ENCODE assay signal across 8 cellular contexts in genomic region chr9:119368681-119369581, GRCh38. TPM values are rescaled to one million over a fixed set of nuclear protein-coding genes. Genes with fewer than 3 reads are reported as not detected.
DNase-seq lines count a peak whose midpoint lies in the region; ATAC-seq and TF ChIP-seq lines count a peak whose summit lies in the region.

BRINP1 (minus strand) TSS chr9:119369435; CDS start chr9:119313355, 56,080 bp downstream.

- no peaks in the 10 kb centered on the region for H3K36me3 ChIP-seq in ES-I3 (ENCODE audit: insufficient read depth, low read length)
- no peaks in the 10 kb centered on the region for H3K36me3 ChIP-seq in NT2/D1 (ENCODE audit: insufficient read depth, insufficient read length, low read length)

- H3K4me1 ChIP-seq in ES-I3 (ENCODE audit: insufficient read depth, low read length) (peaks cover 10% of the 10 kb centered on the region), NT2/D1 (ENCODE audit: insufficient read depth, insufficient read length) (peaks cover 2% of the 10 kb centered on the region)

- no peak within 1 kb of the TSS for H3K27ac Mint-ChIP-seq in natural killer cell

- no peaks in the 10 kb centered on the region for H3K4me1 Mint-ChIP-seq in natural killer cell

- H3K36me3 Mint-ChIP-seq in natural killer cell, result no peaks in the 10 kb centered on the region

- intact Hi-C loops in natural killer cell (cut with micrococcal nuclease), result no loop called here

- H3K9me3 ChIP-seq in ES-I3 (ENCODE audit: control insufficient read depth, insufficient read depth, low read length), result no peaks in the 10 kb centered on the region
- H3K9me3 ChIP-seq in NT2/D1 (ENCODE audit: insufficient read depth, low read length), result no peaks in the 10 kb centered on the region

- no peak within 1 kb of the TSS for H3K4me3 Mint-ChIP-seq in natural killer cell

- peaks cover 23 to 28% of the 10 kb centered on the region in 2 donors for H3K27me3 Mint-ChIP-seq in natural killer cell (ENCODE audit: low read depth in 2 of 2)

- peak within 1 kb of the TSS; percentile 95 for H3K4me3 ChIP-seq in NT2/D1 (ENCODE audit: insufficient read length, low read depth)
- peak within 1 kb of the TSS; percentile 33 for H3K4me3 ChIP-seq in fibroblast of villous mesenchyme (ENCODE audit: low read depth, low read length)

- H3K27me3 ChIP-seq in NT2/D1 (ENCODE audit: insufficient read depth, insufficient read length), result peaks cover 12% of the 10 kb centered on the region

- peak; percentile 58 for DNase-seq in NT2/D1 (ENCODE audit: low read depth, low spot score)
- DNase-seq in fibroblast of villous mesenchyme (ENCODE audit: low read depth), result peak; percentile 6
- DNase-seq in nucleus accumbens (lab: John Stamatoyannopoulos, UW), result peak in 49 of 56 donors; percentile 15 to 87 (median 63)
- DNase-seq in natural killer cell, result no peak
- no peak for DNase-seq in OCI-M2 (lab: John Stamatoyannopoulos, UW; ENCODE audit: unreplicated experiment)
- no peak for DNase-seq in GM19240 (ENCODE audit: insufficient read length, low spot score)

- H3K9ac ChIP-seq in ES-I3 (ENCODE audit: low read depth, low read length) (peak within 1 kb of the TSS; percentile 77), NT2/D1 (ENCODE audit: insufficient read length, low read depth) (peak within 1 kb of the TSS; percentile 94)

- ATAC-seq in HG03175 (IDR thresholded peaks at IDR 0.05; ENCODE audit: unreplicated experiment) (no peak), natural killer cell (no peak)

- peaks cover 8% of the 10 kb centered on the region in 2 donors for H3K9me3 Mint-ChIP-seq in natural killer cell

- TF ChIP-seq CTCF in fibroblast of villous mesenchyme (IDR thresholded peaks at IDR 0.05; ENCODE audit: insufficient read depth, low read depth, low read length) (no peak), natural killer cell (IDR thresholded peaks at IDR 0.05) (no peak)

RNA-seq across cellular contexts. Expression of gene BRINP1, which starts in this region (rescaled TPM):
- total RNA-seq in fibroblast of villous mesenchyme (under 0.01 TPM in 2 replicates), natural killer cell (not detected)

Comparison
In these comparisons a context has a peak if more than half of its experiments do, and no peak if none do; other contexts are left out.
1. Peak in DNase-seq and H3K4me3 ChIP-seq in fibroblast of villous mesenchyme; RNA of the gene not detected or under 1 TPM.
2. DNase-seq: peak in NT2/D1 (single experiment) and nucleus accumbens (49 of 56); none in natural killer cell (single experiment), OCI-M2 (single experiment) and GM19240 (single experiment).